Comparison of ENCODE assay signal across 1 cellular context in genomic region chr20:51789434-51789833, GRCh38.
TF ChIP-seq lines count a peak whose summit lies in the region.

No MANE protein-coding gene starts in this region.

TF ChIP-seq in WTC11, 78 proteins besides CTCF, POLR2A, EP300 and RAD21 (continued from another document):
- TF ChIP-seq ATF6 (CRISPR knock-in tag; IDR thresholded peaks at IDR 0.05) (no peak), NR2C2 (CRISPR knock-in tag; IDR thresholded peaks at IDR 0.05) (no peak)
- TF ChIP-seq, protein P1, sequence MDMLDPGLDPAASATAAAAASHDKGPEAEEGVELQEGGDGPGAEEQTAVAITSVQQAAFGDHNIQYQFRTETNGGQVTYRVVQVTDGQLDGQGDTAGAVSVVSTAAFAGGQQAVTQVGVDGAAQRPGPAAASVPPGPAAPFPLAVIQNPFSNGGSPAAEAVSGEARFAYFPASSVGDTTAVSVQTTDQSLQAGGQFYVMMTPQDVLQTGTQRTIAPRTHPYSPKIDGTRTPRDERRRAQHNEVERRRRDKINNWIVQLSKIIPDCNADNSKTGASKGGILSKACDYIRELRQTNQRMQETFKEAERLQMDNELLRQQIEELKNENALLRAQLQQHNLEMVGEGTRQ (CRISPR knock-in tag; IDR thresholded peaks at IDR 0.05): no peak
